Comparison of ENCODE assay signal across 1 cellular context in genomic region chr2:15803186-15803986, GRCh38.
TF ChIP-seq lines count a peak whose summit lies in the region.

No MANE protein-coding gene starts in this region.

TF ChIP-seq in HepG2, 621 proteins besides CTCF, POLR2A, EP300 and RAD21 (continued from another document):
- no peak for TF ChIP-seq KDM5B (CRISPR knock-in tag; IDR thresholded peaks at IDR 0.05; ENCODE audit: borderline replicate concordance)
TF ChIP-seq in HepG2: peak in this region for 0.
